In the genomic region with DNA sequence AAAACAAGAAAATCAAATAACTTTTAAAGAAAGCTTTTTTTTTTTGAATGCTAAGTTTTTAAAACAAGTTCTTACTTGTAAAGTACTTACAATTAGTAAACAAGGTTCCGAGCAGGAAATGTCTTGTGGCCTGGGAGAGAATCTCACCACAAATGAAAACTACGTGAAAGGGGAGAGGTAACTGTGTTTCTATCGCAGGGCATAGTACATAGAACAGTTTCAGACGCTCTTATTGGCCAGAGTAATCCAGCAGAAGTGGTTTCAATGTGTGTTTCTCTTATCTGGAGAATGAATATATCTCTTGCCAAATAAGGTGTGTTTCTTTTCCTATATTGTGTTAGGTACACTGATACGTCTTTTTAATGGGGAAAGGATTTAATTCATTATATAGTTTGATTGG, we compare ENCODE assay signal across 8 cellular contexts. TPM values are rescaled to one million over a fixed set of nuclear protein-coding genes. Genes with fewer than 3 reads are reported as not detected.
DNase-seq lines count a peak whose midpoint lies in the region; ATAC-seq, FAIRE-seq and TF ChIP-seq lines count a peak whose summit lies in the region.

A gene with protein sequence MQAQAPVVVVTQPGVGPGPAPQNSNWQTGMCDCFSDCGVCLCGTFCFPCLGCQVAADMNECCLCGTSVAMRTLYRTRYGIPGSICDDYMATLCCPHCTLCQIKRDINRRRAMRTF (minus strand): TSS at position 154 of the 400 bp plus-strand sequence. CDS start 6,808 bp downstream, outside the sequence.

- DNase-seq in endothelial cell of umbilical vein (ENCODE audit: low read depth, low spot score) (no peak), vagina (ENCODE audit: extremely low spot score in 2 of 2) (no peak), caudate nucleus (lab: John Stamatoyannopoulos, UW) (no peak), putamen (ENCODE audit: low spot score) (no peak)

- peaks cover 47% of the 10 kb centered on the region for H3K4me1 ChIP-seq in BLaER1
- H3K4me1 ChIP-seq in endothelial cell of umbilical vein (ENCODE audit: control insufficient read depth, extremely low read depth, insufficient read depth, low read length): peaks cover 9% of the 10 kb centered on the region
- peaks cover 1% of the 10 kb centered on the region for H3K4me1 ChIP-seq in vagina

- H3K9ac ChIP-seq in BLaER1 (no peak within 1 kb of the TSS), endothelial cell of umbilical vein (replicated peaks; ENCODE audit: extremely low read depth, insufficient read depth, low read length) (no peak within 1 kb of the TSS)

- peak; percentile 40 for ATAC-seq in GM18909 (IDR thresholded peaks at IDR 0.05; ENCODE audit: poor library complexity, unreplicated experiment)
- peak; percentile 42 for ATAC-seq in HG03159 (IDR thresholded peaks at IDR 0.05; ENCODE audit: unreplicated experiment)

- H3K9me3 ChIP-seq in BLaER1: no peaks in the 10 kb centered on the region
- H3K9me3 ChIP-seq in endothelial cell of umbilical vein (replicated peaks; ENCODE audit: control insufficient read depth, insufficient read depth, low read length): no peaks in the 10 kb centered on the region
- no peaks in the 10 kb centered on the region for H3K9me3 ChIP-seq in vagina

- no peak for TF ChIP-seq CTCF in endothelial cell of umbilical vein (IDR thresholded peaks at IDR 0.05; ENCODE audit: extremely low read depth in 1 of 2, insufficient read depth in 1 of 2, low read depth in 1 of 2, low read length in 2 of 2)
- TF ChIP-seq CTCF in vagina (IDR thresholded peaks at IDR 0.05): no peak

- POLR2A ChIA-PET in endothelial cell of umbilical vein (lab: Charles Lee): no interaction called here

- H3K27me3 ChIP-seq in BLaER1 (peaks cover 4% of the 10 kb centered on the region; the same call in 1 of the 2 replicates), endothelial cell of umbilical vein (ENCODE audit: control insufficient read depth in 2 of 2, insufficient read depth in 2 of 2, low read length in 2 of 2) (no peaks in the 10 kb centered on the region), vagina (no peaks in the 10 kb centered on the region)

- H3K4me3 ChIP-seq in BLaER1 (no peak within 1 kb of the TSS), endothelial cell of umbilical vein (replicated peaks in 1 of 3; ENCODE audit: insufficient read depth in 1 of 3, low read depth in 1 of 3, low read length in 3 of 3) (no peak within 1 kb of the TSS), vagina (no peak within 1 kb of the TSS)

- no TSS peak for BruUV-seq in endothelial cell of umbilical vein (replicated peaks; lab: Mats Ljungman, UMichigan)

- H3K79me2 ChIP-seq in endothelial cell of umbilical vein (ENCODE audit: control insufficient read depth, insufficient read depth, low read length): no peaks in the 10 kb centered on the region

- H3K4me2 ChIP-seq in BLaER1 (peak within 1 kb of the TSS; percentile 60), endothelial cell of umbilical vein (ENCODE audit: insufficient read depth, low read length) (no peak within 1 kb of the TSS)

- H4K20me1 ChIP-seq in BLaER1 (no peaks in the 10 kb centered on the region), endothelial cell of umbilical vein (replicated peaks; ENCODE audit: control insufficient read depth, extremely low read depth, insufficient read depth, low read length) (no peaks in the 10 kb centered on the region)

- TF ChIP-seq POLR2A in Raji (IDR thresholded peaks at IDR 0.05; ENCODE audit: insufficient read depth, low read depth, low read length): peak; percentile 59; the same call in 1 of the 2 replicates
- no peak for TF ChIP-seq POLR2A in endothelial cell of umbilical vein (IDR thresholded peaks at IDR 0.05; ENCODE audit: low read depth, low read length)
- no peak for TF ChIP-seq POLR2A in vagina (IDR thresholded peaks at IDR 0.05)

- dilution Hi-C loops in endothelial cell of umbilical vein (cut with MboI; ENCODE audit: extremely low pct_ligation_motif_present, low sequenced_read_pairs): no loop called here

- CTCF ChIA-PET in endothelial cell of umbilical vein (lab: Charles Lee): interaction anchor here (0.7 to 1.6 kb wide), 6 partner anchors 9 to 146 kb away, joined by 3 to 6 read pairs (median 3); no protein-coding TSS in a partner anchor

- H3K27ac ChIP-seq in BLaER1: no peak within 1 kb of the TSS
- no peak within 1 kb of the TSS for H3K27ac ChIP-seq in endothelial cell of umbilical vein (ENCODE audit: insufficient read depth, low read depth, low read length)
- H3K27ac ChIP-seq in vagina: no peak within 1 kb of the TSS
- no peak within 1 kb of the TSS for H3K27ac ChIP-seq in caudate nucleus (ENCODE audit: low read depth, low read length)

- intact Hi-C loops in endothelial cell of umbilical vein (cut with micrococcal nuclease): no loop called here
- intact Hi-C loops in vagina (cut with DNase I): no loop called here

- no peaks in the 10 kb centered on the region for H3K9me1 ChIP-seq in endothelial cell of umbilical vein (replicated peaks; ENCODE audit: control insufficient read depth, extremely low read depth, insufficient read depth, low read length)

- peak within 1 kb of the TSS; percentile 75 for H2AFZ ChIP-seq in endothelial cell of umbilical vein (ENCODE audit: low read depth, low read length)

- no peak for FAIRE-seq in endothelial cell of umbilical vein (lab: Jason Lieb, UNC)

- H3K36me3 ChIP-seq in BLaER1 (no peaks in the 10 kb centered on the region), endothelial cell of umbilical vein (ENCODE audit: control insufficient read depth in 2 of 2, extremely low read depth in 1 of 2, insufficient read depth in 2 of 2, low read length in 2 of 2) (no peaks in the 10 kb centered on the region), vagina (no peaks in the 10 kb centered on the region)

TF ChIP-seq in endothelial cell of umbilical vein, 7 proteins besides CTCF, POLR2A, EP300 and RAD21:
- TF ChIP-seq EZH2 (IDR thresholded peaks at IDR 0.05; ENCODE audit: borderline replicate concordance, low read depth, low read length, severe bottlenecking): no peak
- TF ChIP-seq FOS (IDR thresholded peaks at IDR 0.05; ENCODE audit: borderline replicate concordance, insufficient read depth, low read length): no peak
- no peak for TF ChIP-seq GATA2 (IDR thresholded peaks at IDR 0.05; ENCODE audit: insufficient read depth, insufficient read length, low read depth, low read length)
- TF ChIP-seq MYC (IDR thresholded peaks at IDR 0.05; ENCODE audit: low read depth, low read length): no peak
- no peak for TF ChIP-seq JUN (IDR thresholded peaks at IDR 0.05; ENCODE audit: borderline replicate concordance, insufficient read depth, insufficient read length, low read depth)
- TF ChIP-seq, protein P1, sequence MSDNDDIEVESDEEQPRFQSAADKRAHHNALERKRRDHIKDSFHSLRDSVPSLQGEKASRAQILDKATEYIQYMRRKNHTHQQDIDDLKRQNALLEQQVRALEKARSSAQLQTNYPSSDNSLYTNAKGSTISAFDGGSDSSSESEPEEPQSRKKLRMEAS (IDR thresholded peaks at IDR 0.05; ENCODE audit: insufficient read depth, insufficient read length): no peak
- no peak for TF ChIP-seq POLR2AphosphoS5 (IDR thresholded peaks at IDR 0.05; ENCODE audit: insufficient read depth, low read depth, low read length)
TF ChIP-seq in endothelial cell of umbilical vein: peak in this region for 0.

RNA-seq across cellular contexts. Expression of the gene that starts here (rescaled TPM):
- total RNA-seq in endothelial cell of umbilical vein (5.7 and 12.1 TPM in 2 replicates), vagina (not detected)
- polyA plus RNA-seq in endothelial cell of umbilical vein: 4.1 and 4.9 TPM in 2 replicates
- polyA plus RNA-seq in endothelial cell of umbilical vein (2011; cell fraction: cytosol; rRNA removed): 3.9 and 4.1 TPM in 2 replicates
- 1.9 and 2.1 TPM in 2 replicates for polyA plus RNA-seq in endothelial cell of umbilical vein (2011; cell fraction: nucleus; rRNA removed)
- 8.0 and 14.5 TPM in 2 replicates for polyA plus RNA-seq in endothelial cell of umbilical vein (2012)
- 3.0 and 5.9 TPM in 2 replicates for polyA minus RNA-seq in endothelial cell of umbilical vein
- polyA minus RNA-seq in endothelial cell of umbilical vein (2011; cell fraction: cytosol; rRNA and poly(A)+ RNA removed): 8.1 TPM
- 1.2 and 1.3 TPM in 2 replicates for polyA minus RNA-seq in endothelial cell of umbilical vein (2011; cell fraction: nucleus; rRNA and poly(A)+ RNA removed)
